In genomic region chr5:44396312-44396711, GRCh38 we compare ENCODE assay signal across 26 cellular contexts. TPM values are rescaled to one million over a fixed set of nuclear protein-coding genes. Genes with fewer than 3 reads are reported as not detected.
DNase-seq lines count a peak whose midpoint lies in the region; ATAC-seq and TF ChIP-seq lines count a peak whose summit lies in the region.
"Had no signal": no experiment of that assay in that cellular context is flagged by ENCODE, and none has a peak within 500 bp of the region (broad histone marks: within the 10 kb centered on the region; RNA-seq: fewer than 3 reads in every experiment).

No MANE protein-coding gene starts in this region.

- H4K8ac ChIP-seq in neuronal stem cell (ENCODE audit: low read depth, low read length), result no peak overlapping the region

- no peak overlapping the region for H3K4ac ChIP-seq in neuronal stem cell (ENCODE audit: low read length)

- H2BK120ac ChIP-seq in neuronal stem cell (ENCODE audit: low read depth, low read length), result no peak overlapping the region

- peak; percentile 91 for ATAC-seq in body of pancreas
- peak; percentile 28 for ATAC-seq in upper lobe of right lung
- no peak for ATAC-seq in HG03097 (IDR thresholded peaks at IDR 0.05; ENCODE audit: low FRiP score, unreplicated experiment)
- ATAC-seq in HG03354 (IDR thresholded peaks at IDR 0.05; ENCODE audit: poor library complexity, severe bottlenecking, unreplicated experiment), result no peak
- ATAC-seq: GM12878 had no signal

- no peak overlapping the region for H2BK5ac ChIP-seq in neuronal stem cell (ENCODE audit: low read length)

- no peaks in the 10 kb centered on the region for H3K27me3 ChIP-seq in body of pancreas
- H3K27me3 ChIP-seq in neuronal stem cell (ENCODE audit: control insufficient read depth in 3 of 3, insufficient read depth in 3 of 3, low read depth in 1 of 3, low read length in 3 of 3), result no peaks in the 10 kb centered on the region
- H3K27me3 ChIP-seq in upper lobe of right lung, result peaks cover under 1% of the 10 kb centered on the region
- H3K27me3 ChIP-seq: BE2C, BLaER1 had no signal

- no peak overlapping the region for H2BK15ac ChIP-seq in neuronal stem cell (ENCODE audit: low read length)

- H3K9me3 ChIP-seq in body of pancreas (no peaks in the 10 kb centered on the region), neuronal stem cell (replicated peaks in 1 of 2; ENCODE audit: control insufficient read depth in 2 of 2, insufficient read depth in 1 of 2, low read depth in 1 of 2, low read length in 2 of 2) (peaks cover 0 to 5% of the 10 kb centered on the region in 2 donors), upper lobe of right lung (no peaks in the 10 kb centered on the region)
- H3K9me3 ChIP-seq: BE2C, BLaER1 had no signal

- no peak overlapping the region for H2AK5ac ChIP-seq in neuronal stem cell (ENCODE audit: low read depth, low read length)

- no peak overlapping the region for H3K9ac ChIP-seq in neuronal stem cell (ENCODE audit: low read depth, low read length, poor library complexity)
- H3K9ac ChIP-seq: BLaER1 had no signal

- H3K4me3 ChIP-seq in body of pancreas, result no peak overlapping the region
- H3K4me3 ChIP-seq in neuronal stem cell (ENCODE audit: low read length in 2 of 2), result no peak overlapping the region
- H3K4me3 ChIP-seq in upper lobe of right lung, result no peak overlapping the region
- H3K4me3 ChIP-seq: BLaER1, GM12878 had no signal

- H3K14ac ChIP-seq in neuronal stem cell (ENCODE audit: low read length), result no peak overlapping the region

- H3K36me3 ChIP-seq in body of pancreas (replicated peaks in 1 of 2; ENCODE audit: insufficient read depth in 1 of 2, low read depth in 2 of 2) (no peaks in the 10 kb centered on the region), neuronal stem cell (replicated peaks in 1 of 2; ENCODE audit: control insufficient read depth in 2 of 2, insufficient read depth in 2 of 2, low read length in 2 of 2) (no peaks in the 10 kb centered on the region), upper lobe of right lung (no peaks in the 10 kb centered on the region)
- H3K36me3 ChIP-seq: BE2C, BLaER1 had no signal

- no peak for TF ChIP-seq POLR2A in body of pancreas (IDR thresholded peaks at IDR 0.05)

- H4K91ac ChIP-seq in neuronal stem cell (ENCODE audit: low read depth, low read length, poor library complexity), result no peak overlapping the region

- 20 to 24% methylated on average over 3 of the region's 3 CpGs for WGBS in body of pancreas, 2 donors
- WGBS in neuronal stem cell (ENCODE audit: extremely low coverage in 2 of 2, insufficient read length in 2 of 2, insufficient replicate concordance in 1 of 2), 2 donors, result no CpG with 5 or more reads among the region's 3 CpGs

- peak overlapping the region in 3 of 4 donors; percentile 29 to 53 (median 39) for H3K27ac ChIP-seq in body of pancreas
- no peak overlapping the region for H3K27ac ChIP-seq in neuronal stem cell (replicated peaks; ENCODE audit: low read length)
- no peak overlapping the region for H3K27ac ChIP-seq in upper lobe of right lung
- H3K27ac ChIP-seq: BLaER1 had no signal

- no peak for TF ChIP-seq CTCF in body of pancreas (IDR thresholded peaks at IDR 0.05)
- TF ChIP-seq CTCF in upper lobe of right lung (IDR thresholded peaks at IDR 0.05), result no peak

- DNase-seq in body of pancreas (peak; percentile 16 to 47 (median 32)), neuronal stem cell (ENCODE audit: low spot score) (no peak), upper lobe of right lung (no peak)
- DNase-seq: 8988T; ACHN; BE2C; C1 segment of cervical spinal cord; CD4-positive, alpha-beta memory T cell; CD4-positive, CD25-positive, alpha-beta regulatory T cell; CD8-positive, alpha-beta memory T cell; COR-L47; DMS 273 treated with DMSO at 0.1 percent for 48 hours; DMS153; DMS53; DMS79; DND-41; EL; GDM1 had no signal

- H3K4me2 ChIP-seq in neuronal stem cell (ENCODE audit: insufficient read depth, low read length, poor library complexity, severe bottlenecking), result no peak overlapping the region
- H3K4me2 ChIP-seq: BLaER1 had no signal

- peak overlapping the region; percentile 27 for H2AFZ ChIP-seq in neuronal stem cell (ENCODE audit: low read length)

- H3K4me1 ChIP-seq in body of pancreas (peaks cover 21% of the 10 kb centered on the region), neuronal stem cell (ENCODE audit: control insufficient read depth in 2 of 2, insufficient read depth in 1 of 2, low read depth in 1 of 2, low read length in 2 of 2) (peaks cover 6 to 25% of the 10 kb centered on the region in 2 donors), upper lobe of right lung (no peaks in the 10 kb centered on the region)
- H3K4me1 ChIP-seq: BE2C, BLaER1 had no signal

- H3K23ac ChIP-seq in neuronal stem cell (ENCODE audit: low read depth, low read length, poor library complexity), result no peak overlapping the region

- no peak overlapping the region for H3K18ac ChIP-seq in neuronal stem cell (ENCODE audit: low read length)

- H2BK12ac ChIP-seq in neuronal stem cell (ENCODE audit: low read length), result no peak overlapping the region

- H3K79me1 ChIP-seq in neuronal stem cell (ENCODE audit: low read depth, low read length), result no peaks in the 10 kb centered on the region

- intact Hi-C loops in body of pancreas (cut with DNase I), result no loop called here
- intact Hi-C loops in upper lobe of right lung (cut with DNase I), result no loop called here

RNA-seq across cellular contexts. Expression of gene FGF10, which starts 7.1 kb away (rescaled TPM):
- total RNA-seq in body of pancreas, result 10 to 100 TPM in 1 of 2 donors, 1 to 10 TPM in 1; 8.6 to 11.5 TPM
- 2.7 TPM for polyA plus RNA-seq in neuronal stem cell (2013, experiment 1 of 2)
- polyA plus RNA-seq in neuronal stem cell (2013, experiment 2 of 2), result 3.0 TPM
- 2.7 TPM for total RNA-seq in upper lobe of right lung
- total RNA-seq: A673; CD4-positive, alpha-beta memory T cell; CD4-positive, CD25-positive, alpha-beta regulatory T cell; CD8-positive, alpha-beta memory T cell; Daoy; G401; GM12878 had no signal
- polyA plus RNA-seq: CD14-positive monocyte; CD4-positive, alpha-beta memory T cell; CD4-positive, CD25-positive, alpha-beta regulatory T cell; CD8-positive, alpha-beta memory T cell; GM12878 had no signal

Comparison
In these comparisons a context has a peak if more than half of its experiments do, and no peak if none do; other contexts are left out.
1. ATAC-seq: peak in body of pancreas (single experiment) and upper lobe of right lung (single experiment); none in HG03097 (single experiment) and HG03354 (single experiment).
2. DNase-seq: peak in body of pancreas (4 of 4); none in neuronal stem cell (single experiment) and upper lobe of right lung (single experiment).
3. H3K27ac ChIP-seq: peak in body of pancreas (3 of 4); none in neuronal stem cell (single experiment) and upper lobe of right lung (single experiment).